In the genomic region with DNA sequence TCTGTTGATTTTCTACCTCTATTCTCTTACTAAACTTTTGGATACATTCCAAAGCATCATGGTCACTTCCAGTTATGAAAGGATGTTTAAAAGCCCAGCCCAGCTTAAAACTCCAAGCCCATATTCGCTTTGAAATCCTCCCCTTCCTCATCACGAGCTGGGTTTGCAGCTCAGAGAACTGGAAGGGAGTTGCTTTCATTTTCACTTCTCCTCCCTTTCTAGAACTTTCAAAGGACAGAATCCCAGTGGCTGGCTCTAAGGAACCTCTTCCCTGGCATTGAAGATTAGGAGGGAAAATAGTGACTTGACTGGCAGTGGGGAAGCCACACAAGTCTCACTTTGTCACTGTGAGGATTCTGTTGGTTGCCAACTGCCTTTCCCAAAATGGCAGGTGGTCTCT, we compare ENCODE assay signal across 19 cellular contexts.
"Had no signal": no experiment of that assay in that cellular context is flagged by ENCODE, and none has a peak within 500 bp of the region (broad histone marks: within the 10 kb centered on the region; RNA-seq: fewer than 3 reads in every experiment).

No MANE protein-coding gene starts in this region.

- H3K9me3 ChIP-seq: lower lobe of right lung, thyroid gland had no signal

- H3K27me3 ChIP-seq: thyroid gland had no signal

- DNase-seq: activated CD4-positive, alpha-beta T cell treated with anti-CD3 and anti-CD28 coated beads for 36 hours; activated CD4-positive, alpha-beta T cell treated with anti-CD3 and anti-CD28 coated beads, Interleukin-2, amount 50 U/mL, for 48 hours; activated naive CD8-positive, alpha-beta T cell treated with anti-CD3 and anti-CD28 coated beads for 36 hours; amniotic stem cell; dorsolateral prefrontal cortex; endodermal cell; foreskin keratinocyte; glutamatergic neuron; hippocampal formation; islet precursor cell; left colon; lower lobe of right lung; posterior cingulate gyrus; stimulated activated CD8-positive, alpha-beta memory T cell treated with anti-CD3 and anti-CD28 coated beads, Interleukin-4, amount 100 ng/mL, for 48 hours; stimulated activated naive CD4-positive, alpha-beta T cell treated with Interleukin-2 at 50 U/mL for 16 hours; thyroid gland had no signal

- H3K27ac ChIP-seq: cardiac muscle cell, dorsolateral prefrontal cortex, epithelial cell of prostate, foreskin keratinocyte, lower lobe of right lung, thyroid gland had no signal

- H3K4me3 ChIP-seq: cardiac muscle cell, dorsolateral prefrontal cortex, lower lobe of right lung, thyroid gland had no signal

- H3K4me1 ChIP-seq: foreskin keratinocyte, lower lobe of right lung, thyroid gland had no signal

- ATAC-seq: activated CD4-positive, alpha-beta T cell treated with anti-CD3 and anti-CD28 coated beads for 36 hours; foreskin keratinocyte; left colon; lower lobe of right lung; WTC11 had no signal

- H3K36me3 ChIP-seq: cardiac muscle cell, lower lobe of right lung, thyroid gland had no signal
